ENCODE assay signal across 1 cellular context in the genomic region with DNA sequence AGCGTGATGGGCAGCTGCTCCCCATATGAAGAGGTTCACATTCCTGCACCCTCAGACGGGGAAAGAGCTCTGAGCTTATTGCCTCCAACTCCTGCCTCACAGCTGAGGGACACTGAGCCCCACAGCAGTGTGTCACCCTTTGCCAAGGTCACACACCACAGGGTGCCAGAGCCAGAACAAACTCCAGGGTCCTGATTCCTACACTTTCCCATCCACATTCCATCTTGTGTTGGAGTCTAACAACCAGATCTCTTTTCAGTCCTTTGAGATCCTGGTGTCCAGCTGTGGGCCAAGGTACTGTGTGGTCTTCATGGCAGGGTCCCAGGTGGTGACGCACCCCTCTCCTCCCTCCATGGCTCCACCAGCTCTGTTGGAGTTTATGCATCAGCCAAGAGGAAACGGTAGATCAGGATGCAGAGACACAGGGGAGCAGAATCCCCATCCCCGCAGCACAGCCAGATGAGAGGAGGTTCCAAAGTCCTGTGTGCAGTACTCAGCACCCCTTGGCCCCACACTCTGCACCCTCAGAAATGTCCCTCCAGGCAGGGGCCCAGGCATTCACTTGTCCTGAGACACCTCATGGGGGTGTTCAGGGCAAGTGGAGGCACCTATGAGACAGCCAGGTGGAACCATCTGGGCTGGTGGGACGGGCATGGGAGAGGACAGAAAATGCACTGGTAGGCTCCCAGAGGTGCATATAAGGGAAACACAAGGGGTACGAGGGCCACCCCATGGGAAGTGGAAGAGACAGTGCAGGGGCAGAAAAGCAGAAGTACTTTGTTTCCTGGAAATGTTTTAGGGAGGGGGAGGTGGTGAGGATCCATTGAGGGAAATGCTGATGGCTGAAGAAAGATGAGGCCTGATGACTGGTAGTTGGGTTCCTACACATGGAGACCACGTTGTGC.
A peak's percentile ranks its signal among the peaks of the same experiment; 100 is the strongest.
TF ChIP-seq lines count a peak whose summit lies in the region.

No MANE protein-coding gene starts in this region.

TF ChIP-seq in K562, 482 proteins besides CTCF, POLR2A, EP300 and RAD21 (continued from another document):
- TF ChIP-seq FOXP1 (CRISPR knock-in tag; IDR thresholded peaks at IDR 0.05) (0 out of 2 replicates have a peak, but pooled peaks have one; percentile 31), TAF15 (IDR thresholded peaks at IDR 0.05; ENCODE audit: low read depth, low read length) (no peak), ZNF3 (CRISPR knock-in tag; IDR thresholded peaks at IDR 0.05) (no peak), NFRKB (IDR thresholded peaks at IDR 0.05; ENCODE audit: low read depth) (no peak), ZNF274 (IDR thresholded peaks at IDR 0.05; ENCODE audit: borderline replicate concordance, low read depth, low read length) (no peak), SIN3A (IDR thresholded peaks at IDR 0.05; ENCODE audit: borderline replicate concordance in 2 of 2, control insufficient read depth in 1 of 2, low read depth in 2 of 2, low read length in 2 of 2) (no peak), ZNF695 (CRISPR knock-in tag; IDR thresholded peaks at IDR 0.05) (no peak), SRSF1 (IDR thresholded peaks at IDR 0.05; ENCODE audit: low read depth, low read length) (no peak), MCM7 (IDR thresholded peaks at IDR 0.05) (no peak), TEAD1 (CRISPR knock-in tag; IDR thresholded peaks at IDR 0.05) (no peak), ARHGAP35 (IDR thresholded peaks at IDR 0.05; ENCODE audit: partially characterized antibody) (no peak)
- TF ChIP-seq, protein P1, sequence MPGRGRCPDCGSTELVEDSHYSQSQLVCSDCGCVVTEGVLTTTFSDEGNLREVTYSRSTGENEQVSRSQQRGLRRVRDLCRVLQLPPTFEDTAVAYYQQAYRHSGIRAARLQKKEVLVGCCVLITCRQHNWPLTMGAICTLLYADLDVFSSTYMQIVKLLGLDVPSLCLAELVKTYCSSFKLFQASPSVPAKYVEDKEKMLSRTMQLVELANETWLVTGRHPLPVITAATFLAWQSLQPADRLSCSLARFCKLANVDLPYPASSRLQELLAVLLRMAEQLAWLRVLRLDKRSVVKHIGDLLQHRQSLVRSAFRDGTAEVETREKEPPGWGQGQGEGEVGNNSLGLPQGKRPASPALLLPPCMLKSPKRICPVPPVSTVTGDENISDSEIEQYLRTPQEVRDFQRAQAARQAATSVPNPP (IDR thresholded peaks at IDR 0.05; ENCODE audit: borderline replicate concordance, insufficient read depth, insufficient read length): no peak
- TF ChIP-seq, protein P2, sequence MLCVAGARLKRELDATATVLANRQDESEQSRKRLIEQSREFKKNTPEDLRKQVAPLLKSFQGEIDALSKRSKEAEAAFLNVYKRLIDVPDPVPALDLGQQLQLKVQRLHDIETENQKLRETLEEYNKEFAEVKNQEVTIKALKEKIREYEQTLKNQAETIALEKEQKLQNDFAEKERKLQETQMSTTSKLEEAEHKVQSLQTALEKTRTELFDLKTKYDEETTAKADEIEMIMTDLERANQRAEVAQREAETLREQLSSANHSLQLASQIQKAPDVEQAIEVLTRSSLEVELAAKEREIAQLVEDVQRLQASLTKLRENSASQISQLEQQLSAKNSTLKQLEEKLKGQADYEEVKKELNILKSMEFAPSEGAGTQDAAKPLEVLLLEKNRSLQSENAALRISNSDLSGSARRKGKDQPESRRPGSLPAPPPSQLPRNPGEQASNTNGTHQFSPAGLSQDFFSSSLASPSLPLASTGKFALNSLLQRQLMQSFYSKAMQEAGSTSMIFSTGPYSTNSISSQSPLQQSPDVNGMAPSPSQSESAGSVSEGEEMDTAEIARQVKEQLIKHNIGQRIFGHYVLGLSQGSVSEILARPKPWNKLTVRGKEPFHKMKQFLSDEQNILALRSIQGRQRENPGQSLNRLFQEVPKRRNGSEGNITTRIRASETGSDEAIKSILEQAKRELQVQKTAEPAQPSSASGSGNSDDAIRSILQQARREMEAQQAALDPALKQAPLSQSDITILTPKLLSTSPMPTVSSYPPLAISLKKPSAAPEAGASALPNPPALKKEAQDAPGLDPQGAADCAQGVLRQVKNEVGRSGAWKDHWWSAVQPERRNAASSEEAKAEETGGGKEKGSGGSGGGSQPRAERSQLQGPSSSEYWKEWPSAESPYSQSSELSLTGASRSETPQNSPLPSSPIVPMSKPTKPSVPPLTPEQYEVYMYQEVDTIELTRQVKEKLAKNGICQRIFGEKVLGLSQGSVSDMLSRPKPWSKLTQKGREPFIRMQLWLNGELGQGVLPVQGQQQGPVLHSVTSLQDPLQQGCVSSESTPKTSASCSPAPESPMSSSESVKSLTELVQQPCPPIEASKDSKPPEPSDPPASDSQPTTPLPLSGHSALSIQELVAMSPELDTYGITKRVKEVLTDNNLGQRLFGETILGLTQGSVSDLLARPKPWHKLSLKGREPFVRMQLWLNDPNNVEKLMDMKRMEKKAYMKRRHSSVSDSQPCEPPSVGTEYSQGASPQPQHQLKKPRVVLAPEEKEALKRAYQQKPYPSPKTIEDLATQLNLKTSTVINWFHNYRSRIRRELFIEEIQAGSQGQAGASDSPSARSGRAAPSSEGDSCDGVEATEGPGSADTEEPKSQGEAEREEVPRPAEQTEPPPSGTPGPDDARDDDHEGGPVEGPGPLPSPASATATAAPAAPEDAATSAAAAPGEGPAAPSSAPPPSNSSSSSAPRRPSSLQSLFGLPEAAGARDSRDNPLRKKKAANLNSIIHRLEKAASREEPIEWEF (CRISPR knock-in tag; IDR thresholded peaks at IDR 0.05): no peak
- TF ChIP-seq, protein P3, sequence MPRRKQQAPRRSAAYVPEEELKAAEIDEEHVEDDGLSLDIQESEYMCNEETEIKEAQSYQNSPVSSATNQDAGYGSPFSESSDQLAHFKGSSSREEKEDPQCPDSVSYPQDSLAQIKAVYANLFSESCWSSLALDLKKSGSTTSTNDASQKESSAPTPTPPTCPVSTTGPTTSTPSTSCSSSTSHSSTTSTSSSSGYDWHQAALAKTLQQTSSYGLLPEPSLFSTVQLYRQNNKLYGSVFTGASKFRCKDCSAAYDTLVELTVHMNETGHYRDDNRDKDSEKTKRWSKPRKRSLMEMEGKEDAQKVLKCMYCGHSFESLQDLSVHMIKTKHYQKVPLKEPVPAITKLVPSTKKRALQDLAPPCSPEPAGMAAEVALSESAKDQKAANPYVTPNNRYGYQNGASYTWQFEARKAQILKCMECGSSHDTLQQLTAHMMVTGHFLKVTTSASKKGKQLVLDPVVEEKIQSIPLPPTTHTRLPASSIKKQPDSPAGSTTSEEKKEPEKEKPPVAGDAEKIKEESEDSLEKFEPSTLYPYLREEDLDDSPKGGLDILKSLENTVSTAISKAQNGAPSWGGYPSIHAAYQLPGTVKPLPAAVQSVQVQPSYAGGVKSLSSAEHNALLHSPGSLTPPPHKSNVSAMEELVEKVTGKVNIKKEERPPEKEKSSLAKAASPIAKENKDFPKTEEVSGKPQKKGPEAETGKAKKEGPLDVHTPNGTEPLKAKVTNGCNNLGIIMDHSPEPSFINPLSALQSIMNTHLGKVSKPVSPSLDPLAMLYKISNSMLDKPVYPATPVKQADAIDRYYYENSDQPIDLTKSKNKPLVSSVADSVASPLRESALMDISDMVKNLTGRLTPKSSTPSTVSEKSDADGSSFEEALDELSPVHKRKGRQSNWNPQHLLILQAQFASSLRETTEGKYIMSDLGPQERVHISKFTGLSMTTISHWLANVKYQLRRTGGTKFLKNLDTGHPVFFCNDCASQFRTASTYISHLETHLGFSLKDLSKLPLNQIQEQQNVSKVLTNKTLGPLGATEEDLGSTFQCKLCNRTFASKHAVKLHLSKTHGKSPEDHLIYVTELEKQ (CRISPR knock-in tag; IDR thresholded peaks at IDR 0.05): no peak
